In the genomic region with DNA sequence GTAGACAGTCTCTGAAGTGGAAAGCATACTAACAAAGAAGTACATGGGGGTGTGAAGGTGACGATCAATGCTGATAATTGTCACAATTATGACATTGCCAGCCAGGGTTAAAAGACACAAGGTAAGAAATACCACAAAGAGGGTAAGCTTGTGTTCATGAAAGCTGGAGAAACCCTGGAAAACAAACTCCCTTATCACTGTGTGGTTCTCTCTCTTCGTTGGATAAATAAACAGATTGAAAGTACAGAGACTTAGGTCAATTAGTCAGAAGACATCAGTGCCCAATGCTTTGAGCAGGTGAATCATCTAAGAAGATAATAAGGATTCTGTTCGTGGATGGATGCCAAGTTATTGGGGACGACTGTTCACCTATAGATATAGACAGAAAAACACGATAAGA, we compare ENCODE assay signal across 19 cellular contexts. TPM values are rescaled to one million over a fixed set of nuclear protein-coding genes. Genes with fewer than 3 reads are reported as not detected.
DNase-seq lines count a peak whose midpoint lies in the region; ATAC-seq and TF ChIP-seq lines count a peak whose summit lies in the region.
"Had no signal": no experiment of that assay in that cellular context is flagged by ENCODE, and none has a peak within 500 bp of the region (broad histone marks: within the 10 kb centered on the region; RNA-seq: fewer than 3 reads in every experiment).

No MANE protein-coding gene starts in this region.

- no peaks in the 10 kb centered on the region for H3K36me3 Mint-ChIP-seq in MCF 10A (ENCODE audit: insufficient read depth, unreplicated experiment)
- H3K36me3 Mint-ChIP-seq in immature natural killer cell, result no peaks in the 10 kb centered on the region
- H3K36me3 Mint-ChIP-seq: CD4-positive, alpha-beta memory T cell had no signal

- H3K27me3 ChIP-seq in breast epithelium, result no peaks in the 10 kb centered on the region
- H3K27me3 ChIP-seq in gastroesophageal sphincter, result no peaks in the 10 kb centered on the region
- H3K27me3 ChIP-seq: BE2C had no signal

- no peak overlapping the region for H3K4me3 Mint-ChIP-seq in MCF 10A (ENCODE audit: unreplicated experiment)
- no peak overlapping the region for H3K4me3 Mint-ChIP-seq in immature natural killer cell
- H3K4me3 Mint-ChIP-seq: CD4-positive, alpha-beta memory T cell had no signal

- no peak for TF ChIP-seq CTCF in MCF 10A (IDR thresholded peaks at IDR 0.05; ENCODE audit: unreplicated experiment)
- no peak for TF ChIP-seq CTCF in breast epithelium (IDR thresholded peaks at IDR 0.05)
- no peak for TF ChIP-seq CTCF in gastroesophageal sphincter (IDR thresholded peaks at IDR 0.05)

- TF ChIP-seq POLR2A in breast epithelium (IDR thresholded peaks at IDR 0.05) (no peak), gastroesophageal sphincter (IDR thresholded peaks at IDR 0.05) (no peak)

- intact Hi-C loops in MCF 10A (cut with micrococcal nuclease) (no loop called here), breast epithelium (cut with DNase I; ENCODE audit: low total_unique reads) (no loop called here)

- H3K4me1 Mint-ChIP-seq in MCF 10A (ENCODE audit: insufficient read depth, unreplicated experiment) (peaks cover 43% of the 10 kb centered on the region), immature natural killer cell (no peaks in the 10 kb centered on the region)
- H3K4me1 Mint-ChIP-seq: CD4-positive, alpha-beta memory T cell had no signal

- H3K27ac Mint-ChIP-seq in MCF 10A (ENCODE audit: low read depth, unreplicated experiment) (no peak overlapping the region), immature natural killer cell (no peak overlapping the region)
- H3K27ac Mint-ChIP-seq: CD4-positive, alpha-beta memory T cell had no signal

- H3K4me3 ChIP-seq in breast epithelium (no peak overlapping the region), gastroesophageal sphincter (no peak overlapping the region)
- H3K4me3 ChIP-seq: GM23248 had no signal

- H3K36me3 ChIP-seq in breast epithelium, result no peaks in the 10 kb centered on the region
- H3K36me3 ChIP-seq in gastroesophageal sphincter, result no peaks in the 10 kb centered on the region
- H3K36me3 ChIP-seq: BE2C had no signal

- CTCF ChIA-PET in MCF 10A (lab: Yijun Ruan, JAX), result interaction anchor here (0.7 kb wide), 1 partner anchor 613 kb away, joined by 5 read pairs; no protein-coding TSS in a partner anchor

- ATAC-seq in gastroesophageal sphincter, result no peak
- no peak for ATAC-seq in GM21723 (IDR thresholded peaks at IDR 0.05; ENCODE audit: unreplicated experiment)

- H3K27me3 Mint-ChIP-seq in MCF 10A (ENCODE audit: insufficient read depth, unreplicated experiment) (no peaks in the 10 kb centered on the region), immature natural killer cell (ENCODE audit: low read depth in 3 of 3) (peaks cover 0 to 8% (median 2%) of the 10 kb centered on the region in 3 donors)

- 33 to 34% methylated on average over 5 of the region's 5 CpGs for WGBS in gastroesophageal sphincter (ENCODE audit: low coverage in 1 of 2), 2 donors

- no TSS peak for BruUV-seq in MCF 10A (replicated peaks; lab: Mats Ljungman, UMichigan)

- TF ChIP-seq EP300 in gastroesophageal sphincter (IDR thresholded peaks at IDR 0.05), result no peak

- H3K9me3 Mint-ChIP-seq in MCF 10A (ENCODE audit: unreplicated experiment) (no peaks in the 10 kb centered on the region), immature natural killer cell (no peaks in the 10 kb centered on the region)

- no peaks in the 10 kb centered on the region for H3K9me3 ChIP-seq in breast epithelium
- H3K9me3 ChIP-seq in gastroesophageal sphincter, result no peaks in the 10 kb centered on the region
- H3K9me3 ChIP-seq: BE2C had no signal

- H3K27ac ChIP-seq in breast epithelium (no peak overlapping the region), gastroesophageal sphincter (no peak overlapping the region)
- H3K27ac ChIP-seq: C4-2B, GM23248 had no signal

- H3K4me1 ChIP-seq in breast epithelium (no peaks in the 10 kb centered on the region), gastroesophageal sphincter (no peaks in the 10 kb centered on the region)
- H3K4me1 ChIP-seq: BE2C had no signal

- peak; percentile 39 for DNase-seq in MCF 10A (ENCODE audit: unreplicated experiment)
- DNase-seq in breast epithelium (ENCODE audit: low spot score in 2 of 2), result no peak
- peak; percentile 42 for DNase-seq in ELR (ENCODE audit: low read depth)
- DNase-seq in amniotic epithelial cell (ENCODE audit: low read depth), result peak; percentile 72
- no peak for DNase-seq in immature natural killer cell
- DNase-seq in NCI-H2107 (lab: John Stamatoyannopoulos, UW), result no peak
- DNase-seq: BE2C; CD4-positive, alpha-beta memory T cell; COR-L47; DMS79; GF-D8; GM23248; IMR-90; KBM-7 had no signal

- POLR2A ChIA-PET in MCF 10A (lab: Yijun Ruan, JAX), result no interaction called here

RNA-seq across cellular contexts. Expression of gene FCER1A, which starts 22.4 kb away (rescaled TPM):
- total RNA-seq in MCF 10A (2022), result not detected in 2 replicates
- 1 to 10 TPM in 2 of 3 donors, under 1 TPM in 1; 0.66 to 5.1 (median 2.0) TPM for total RNA-seq in breast epithelium
- total RNA-seq in gastroesophageal sphincter, result 1 to 10 TPM in 3 of 4 donors, not detected in 1; 1.2 to 1.6 (median 1.5) TPM
- 100 to 1,000 TPM in 2 of 3 donors, 10 to 100 TPM in 1; 10.4 to 185 (median 110) TPM for polyA plus RNA-seq in immature natural killer cell
- total RNA-seq: CD4-positive, alpha-beta memory T cell; GM23248; HT-29; IMR-90 had no signal
- polyA plus RNA-seq: AG04450, GM23248, IMR-90 had no signal

Comparison
In these comparisons a context has a peak if more than half of its experiments do, and no peak if none do; other contexts are left out.
1. DNase-seq: peak in MCF 10A (single experiment), ELR (single experiment) and amniotic epithelial cell (single experiment); none in breast epithelium (0 of 2), immature natural killer cell (0 of 3) and NCI-H2107 (single experiment).